16 cellular contexts compared by ENCODE assay signal in genomic region chr14:74879427-74880180, GRCh38. TPM values are rescaled to one million over a fixed set of nuclear protein-coding genes. Genes with fewer than 3 reads are reported as not detected.
DNase-seq lines count a peak whose midpoint lies in the region; ATAC-seq lines count a peak whose summit lies in the region.
"Had no signal": no experiment of that assay in that cellular context is flagged by ENCODE, and none has a peak within 500 bp of the region (broad histone marks: within the 10 kb centered on the region; RNA-seq: fewer than 3 reads in every experiment).

No MANE protein-coding gene starts in this region.

- CTCF ChIA-PET in activated CD8-positive, alpha-beta memory T cell treated with anti-CD3 and anti-CD28 coated beads, Interleukin-2, amount 10 ng/mL, durations not matched to agents 7 days and 5 days (lab: Charles Lee): interaction anchor here (0.7 to 18.6 kb wide), 7 partner anchors 8 to 65 kb away, joined by 3 to 271 read pairs (median 13); no protein-coding TSS in a partner anchor

- peaks cover 0 to 9% (median 0%) of the 10 kb centered on the region in 3 experiments for H3K27me3 ChIP-seq in neuronal stem cell (ENCODE audit: control insufficient read depth in 3 of 3, insufficient read depth in 3 of 3, low read depth in 1 of 3, low read length in 3 of 3)
- H3K27me3 ChIP-seq: dorsolateral prefrontal cortex, Peyer's patch had no signal

- H4K8ac ChIP-seq in neuronal stem cell (ENCODE audit: low read depth, low read length): no peak overlapping the region

- no peak overlapping the region for H3K18ac ChIP-seq in neuronal stem cell (ENCODE audit: low read length)

- peaks cover 54% of the 10 kb centered on the region for H3K4me1 Mint-ChIP-seq in activated CD8-positive, alpha-beta memory T cell treated with anti-CD3 and anti-CD28 coated beads, Interleukin-2, amount 10 ng/mL, durations not matched to agents 7 days and 5 days
- H3K4me1 Mint-ChIP-seq in central memory CD8-positive, alpha-beta T cell: peaks cover 54% of the 10 kb centered on the region

- H3K4me3 ChIP-seq in neuronal stem cell (ENCODE audit: low read length in 2 of 2): no peak overlapping the region
- H3K4me3 ChIP-seq: dorsolateral prefrontal cortex, Peyer's patch had no signal

- H3K4me2 ChIP-seq in neuronal stem cell (ENCODE audit: insufficient read depth, low read length, poor library complexity, severe bottlenecking): no peak overlapping the region

- no peak for ATAC-seq in activated CD8-positive, alpha-beta memory T cell treated with anti-CD3 and anti-CD28 coated beads, Interleukin-2, amount 10 ng/mL, durations not matched to agents 7 days and 5 days
- ATAC-seq in central memory CD8-positive, alpha-beta T cell (replicated peaks; ENCODE audit: extremely low read depth, poor library complexity, severe bottlenecking): no peak
- ATAC-seq: left ventricle myocardium superior had no signal

- H3K4me3 Mint-ChIP-seq in activated CD8-positive, alpha-beta memory T cell treated with anti-CD3 and anti-CD28 coated beads, Interleukin-2, amount 10 ng/mL, durations not matched to agents 7 days and 5 days: peak overlapping the region; percentile 21
- H3K4me3 Mint-ChIP-seq in central memory CD8-positive, alpha-beta T cell: no peak overlapping the region

- no peak overlapping the region for H3K27ac ChIP-seq in neuronal stem cell (replicated peaks; ENCODE audit: low read length)
- H3K27ac ChIP-seq: dorsolateral prefrontal cortex had no signal

- WGBS in neuronal stem cell (ENCODE audit: extremely low coverage in 2 of 2, insufficient read length in 2 of 2, insufficient replicate concordance in 1 of 2), 2 donors: no CpG with 5 or more reads among the region's 3 CpGs

- no peak overlapping the region for H3K9ac ChIP-seq in neuronal stem cell (ENCODE audit: low read depth, low read length, poor library complexity)

- no peak overlapping the region for H2BK120ac ChIP-seq in neuronal stem cell (ENCODE audit: low read depth, low read length)

- peak overlapping the region; percentile 14 for H3K27ac Mint-ChIP-seq in activated CD8-positive, alpha-beta memory T cell treated with anti-CD3 and anti-CD28 coated beads, Interleukin-2, amount 10 ng/mL, durations not matched to agents 7 days and 5 days
- H3K27ac Mint-ChIP-seq in central memory CD8-positive, alpha-beta T cell (ENCODE audit: low read depth): peak overlapping the region; percentile 36

- H4K91ac ChIP-seq in neuronal stem cell (ENCODE audit: low read depth, low read length, poor library complexity): no peak overlapping the region

- no peak overlapping the region for H2BK12ac ChIP-seq in neuronal stem cell (ENCODE audit: low read length)

- H3K27me3 Mint-ChIP-seq in activated CD8-positive, alpha-beta memory T cell treated with anti-CD3 and anti-CD28 coated beads, Interleukin-2, amount 10 ng/mL, durations not matched to agents 7 days and 5 days: no peaks in the 10 kb centered on the region
- no peaks in the 10 kb centered on the region for H3K27me3 Mint-ChIP-seq in central memory CD8-positive, alpha-beta T cell

- no peaks in the 10 kb centered on the region for H3K79me1 ChIP-seq in neuronal stem cell (ENCODE audit: low read depth, low read length)

- H3K4me1 ChIP-seq in neuronal stem cell (ENCODE audit: control insufficient read depth in 2 of 2, insufficient read depth in 1 of 2, low read depth in 1 of 2, low read length in 2 of 2): peaks cover 7 to 10% of the 10 kb centered on the region in 2 donors

- no peaks in the 10 kb centered on the region for H3K9me3 ChIP-seq in neuronal stem cell (replicated peaks in 1 of 2; ENCODE audit: control insufficient read depth in 2 of 2, insufficient read depth in 1 of 2, low read depth in 1 of 2, low read length in 2 of 2)
- H3K9me3 ChIP-seq: Peyer's patch had no signal

- no peaks in the 10 kb centered on the region for H3K9me3 Mint-ChIP-seq in activated CD8-positive, alpha-beta memory T cell treated with anti-CD3 and anti-CD28 coated beads, Interleukin-2, amount 10 ng/mL, durations not matched to agents 7 days and 5 days (ENCODE audit: low read depth)
- no peaks in the 10 kb centered on the region for H3K9me3 Mint-ChIP-seq in central memory CD8-positive, alpha-beta T cell

- H2BK5ac ChIP-seq in neuronal stem cell (ENCODE audit: low read length): no peak overlapping the region

- no peak overlapping the region for H2BK15ac ChIP-seq in neuronal stem cell (ENCODE audit: low read length)

- no peak overlapping the region for H3K14ac ChIP-seq in neuronal stem cell (ENCODE audit: low read length)

- no peak overlapping the region for H3K23ac ChIP-seq in neuronal stem cell (ENCODE audit: low read depth, low read length, poor library complexity)

- no peak for DNase-seq in activated CD8-positive, alpha-beta memory T cell treated with anti-CD3 and anti-CD28 coated beads, Interleukin-2, amount 10 ng/mL, durations not matched to agents 7 days and 5 days
- no peak for DNase-seq in activated CD8-positive, alpha-beta memory T cell treated with anti-CD3 and anti-CD28 coated beads, Interleukin-2, amount 50 U/mL, for 48 hours
- DNase-seq in NCI-H82 (lab: John Stamatoyannopoulos, UW) (peak; percentile 57), neuronal stem cell (ENCODE audit: low spot score) (no peak), DMS79 treated with DMSO at 0.1 percent for 48 hours (lab: John Stamatoyannopoulos, UW) (no peak), D341Med (ENCODE audit: low spot score) (no peak), DMS 273 (lab: John Stamatoyannopoulos, UW; ENCODE audit: unreplicated experiment) (no peak)
- no peak for DNase-seq in central memory CD8-positive, alpha-beta T cell (ENCODE audit: low spot score in 2 of 2)
- DNase-seq: dorsolateral prefrontal cortex; GOT3; KBM-7; left ventricle myocardium superior; NCI-H510A; Peyer's patch; stimulated activated naive CD4-positive, alpha-beta T cell had no signal

- H3K36me3 Mint-ChIP-seq in activated CD8-positive, alpha-beta memory T cell treated with anti-CD3 and anti-CD28 coated beads, Interleukin-2, amount 10 ng/mL, durations not matched to agents 7 days and 5 days: peaks cover 14% of the 10 kb centered on the region
- H3K36me3 Mint-ChIP-seq in central memory CD8-positive, alpha-beta T cell (ENCODE audit: insufficient read depth): peaks cover 11% of the 10 kb centered on the region

- H3K4ac ChIP-seq in neuronal stem cell (ENCODE audit: low read length): no peak overlapping the region

- H2AK5ac ChIP-seq in neuronal stem cell (ENCODE audit: low read depth, low read length): no peak overlapping the region

- H3K36me3 ChIP-seq in neuronal stem cell (replicated peaks in 1 of 2; ENCODE audit: control insufficient read depth in 2 of 2, insufficient read depth in 2 of 2, low read length in 2 of 2): peaks cover 0 to 12% of the 10 kb centered on the region in 2 donors
- H3K36me3 ChIP-seq: Peyer's patch had no signal

- peak overlapping the region; percentile 45 for H2AFZ ChIP-seq in neuronal stem cell (ENCODE audit: low read length)

RNA-seq across cellular contexts. Expression of gene DLST, which starts 2.1 kb away (rescaled TPM):
- 100 to 1,000 TPM; 106 to 119 TPM for total RNA-seq in activated CD8-positive, alpha-beta memory T cell treated with anti-CD3 and anti-CD28 coated beads, Interleukin-2, amount 10 ng/mL, durations not matched to agents 7 days and 5 days
- polyA plus RNA-seq in neuronal stem cell (2013, experiment 1 of 2): 48.6 TPM
- polyA plus RNA-seq in neuronal stem cell (2013, experiment 2 of 2): 47.6 TPM

RNA-seq across cellular contexts. Expression of gene PROX2, which starts 3.7 kb away (rescaled TPM):
- under 1 TPM; 0.21 to 0.44 TPM for total RNA-seq in activated CD8-positive, alpha-beta memory T cell treated with anti-CD3 and anti-CD28 coated beads, Interleukin-2, amount 10 ng/mL, durations not matched to agents 7 days and 5 days
- not detected for polyA plus RNA-seq in neuronal stem cell (2013, experiment 1 of 2)
- polyA plus RNA-seq in neuronal stem cell (2013, experiment 2 of 2): not detected
- total RNA-seq: A673, left ventricle myocardium superior, Peyer's patch had no signal

RNA-seq across cellular contexts. Expression of gene RPS6KL1, which starts 43.5 kb away (rescaled TPM):
- 1 to 10 TPM; 2.5 to 3.6 TPM for total RNA-seq in activated CD8-positive, alpha-beta memory T cell treated with anti-CD3 and anti-CD28 coated beads, Interleukin-2, amount 10 ng/mL, durations not matched to agents 7 days and 5 days
- polyA plus RNA-seq in neuronal stem cell (2013, experiment 1 of 2): 4.4 TPM
- 4.9 TPM for polyA plus RNA-seq in neuronal stem cell (2013, experiment 2 of 2)
